In the genomic region with DNA sequence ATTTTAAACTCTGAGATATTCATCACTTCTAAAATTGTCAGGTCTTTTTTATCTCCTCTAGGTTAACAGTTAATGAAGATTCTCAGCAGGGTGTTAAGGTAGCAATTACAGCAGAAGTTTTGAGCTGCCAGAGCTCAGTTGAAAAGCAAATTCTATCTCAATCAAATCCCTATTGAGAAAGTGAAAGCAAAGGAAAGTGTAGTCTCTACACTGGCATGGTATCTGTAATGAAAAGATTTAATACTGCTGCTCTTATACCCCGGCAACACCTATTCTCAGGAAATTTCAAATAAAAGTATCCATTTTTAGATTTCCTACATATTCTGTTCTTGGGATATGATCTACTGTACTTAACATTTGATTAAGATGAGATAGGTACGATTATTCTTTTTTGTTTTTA, we compare ENCODE assay signal across 1 cellular context.
TF ChIP-seq lines count a peak whose summit lies in the region.

No MANE protein-coding gene starts in this region.

TF ChIP-seq in SK-N-SH treated with all-trans-retinoic acid at 6 μM for 48 hours, 23 proteins besides CTCF, POLR2A, EP300 and RAD21 (continued from another document):
- TF ChIP-seq, protein P1, sequence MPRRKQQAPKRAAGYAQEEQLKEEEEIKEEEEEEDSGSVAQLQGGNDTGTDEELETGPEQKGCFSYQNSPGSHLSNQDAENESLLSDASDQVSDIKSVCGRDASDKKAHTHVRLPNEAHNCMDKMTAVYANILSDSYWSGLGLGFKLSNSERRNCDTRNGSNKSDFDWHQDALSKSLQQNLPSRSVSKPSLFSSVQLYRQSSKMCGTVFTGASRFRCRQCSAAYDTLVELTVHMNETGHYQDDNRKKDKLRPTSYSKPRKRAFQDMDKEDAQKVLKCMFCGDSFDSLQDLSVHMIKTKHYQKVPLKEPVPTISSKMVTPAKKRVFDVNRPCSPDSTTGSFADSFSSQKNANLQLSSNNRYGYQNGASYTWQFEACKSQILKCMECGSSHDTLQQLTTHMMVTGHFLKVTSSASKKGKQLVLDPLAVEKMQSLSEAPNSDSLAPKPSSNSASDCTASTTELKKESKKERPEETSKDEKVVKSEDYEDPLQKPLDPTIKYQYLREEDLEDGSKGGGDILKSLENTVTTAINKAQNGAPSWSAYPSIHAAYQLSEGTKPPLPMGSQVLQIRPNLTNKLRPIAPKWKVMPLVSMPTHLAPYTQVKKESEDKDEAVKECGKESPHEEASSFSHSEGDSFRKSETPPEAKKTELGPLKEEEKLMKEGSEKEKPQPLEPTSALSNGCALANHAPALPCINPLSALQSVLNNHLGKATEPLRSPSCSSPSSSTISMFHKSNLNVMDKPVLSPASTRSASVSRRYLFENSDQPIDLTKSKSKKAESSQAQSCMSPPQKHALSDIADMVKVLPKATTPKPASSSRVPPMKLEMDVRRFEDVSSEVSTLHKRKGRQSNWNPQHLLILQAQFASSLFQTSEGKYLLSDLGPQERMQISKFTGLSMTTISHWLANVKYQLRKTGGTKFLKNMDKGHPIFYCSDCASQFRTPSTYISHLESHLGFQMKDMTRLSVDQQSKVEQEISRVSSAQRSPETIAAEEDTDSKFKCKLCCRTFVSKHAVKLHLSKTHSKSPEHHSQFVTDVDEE (CRISPR knock-in tag; IDR thresholded peaks at IDR 0.05), result no peak
- TF ChIP-seq ESRRG (CRISPR knock-in tag; IDR thresholded peaks at IDR 0.05), result no peak
- TF ChIP-seq, protein P2, sequence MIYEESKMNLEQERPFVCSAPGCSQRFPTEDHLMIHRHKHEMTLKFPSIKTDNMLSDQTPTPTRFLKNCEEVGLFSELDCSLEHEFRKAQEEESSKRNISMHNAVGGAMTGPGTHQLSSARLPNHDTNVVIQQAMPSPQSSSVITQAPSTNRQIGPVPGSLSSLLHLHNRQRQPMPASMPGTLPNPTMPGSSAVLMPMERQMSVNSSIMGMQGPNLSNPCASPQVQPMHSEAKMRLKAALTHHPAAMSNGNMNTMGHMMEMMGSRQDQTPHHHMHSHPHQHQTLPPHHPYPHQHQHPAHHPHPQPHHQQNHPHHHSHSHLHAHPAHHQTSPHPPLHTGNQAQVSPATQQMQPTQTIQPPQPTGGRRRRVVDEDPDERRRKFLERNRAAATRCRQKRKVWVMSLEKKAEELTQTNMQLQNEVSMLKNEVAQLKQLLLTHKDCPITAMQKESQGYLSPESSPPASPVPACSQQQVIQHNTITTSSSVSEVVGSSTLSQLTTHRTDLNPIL (CRISPR knock-in tag; IDR thresholded peaks at IDR 0.05; ENCODE audit: low read depth), result no peak
- no peak for TF ChIP-seq BACH2 (CRISPR knock-in tag; IDR thresholded peaks at IDR 0.05; ENCODE audit: borderline replicate concordance)
- no peak for TF ChIP-seq ZFP3 (CRISPR knock-in tag; IDR thresholded peaks at IDR 0.05)
- TF ChIP-seq ARNTL (CRISPR knock-in tag; IDR thresholded peaks at IDR 0.05; ENCODE audit: borderline replicate concordance, low read depth), result no peak
- TF ChIP-seq ZNF565 (CRISPR knock-in tag; conservative IDR thresholded peaks at IDR 0.05; ENCODE audit: low read depth), result no peak
- no peak for TF ChIP-seq ISL1 (CRISPR knock-in tag; IDR thresholded peaks at IDR 0.05)
- TF ChIP-seq ZNF70 (CRISPR knock-in tag; IDR thresholded peaks at IDR 0.05), result no peak
- TF ChIP-seq SNAI2 (CRISPR knock-in tag; IDR thresholded peaks at IDR 0.05), result no peak
